ENCODE assay signal across 24 cellular contexts in genomic region chr16:87216824-87217205, GRCh38.
DNase-seq lines count a peak whose midpoint lies in the region; ATAC-seq, FAIRE-seq and TF ChIP-seq lines count a peak whose summit lies in the region.
"Had no signal": no experiment of that assay in that cellular context is flagged by ENCODE, and none has a peak within 500 bp of the region (broad histone marks: within the 10 kb centered on the region; RNA-seq: fewer than 3 reads in every experiment).

No MANE protein-coding gene starts in this region.

- H3K9me3 ChIP-seq in astrocyte (ENCODE audit: insufficient read depth, low read depth, low read length) (no peaks in the 10 kb centered on the region), left lung (no peaks in the 10 kb centered on the region)
- H3K9me3 ChIP-seq: adrenal gland, pancreas, SJCRH30 had no signal

- H3K27me3 ChIP-seq in astrocyte (ENCODE audit: insufficient read depth, low read length) = no peaks in the 10 kb centered on the region
- H3K27me3 ChIP-seq in left lung = peaks cover 0 to 15% of the 10 kb centered on the region in 2 donors
- H3K27me3 ChIP-seq: adrenal gland, pancreas, SJCRH30 had no signal

- TF ChIP-seq CTCF in astrocyte (IDR thresholded peaks at IDR 0.05; ENCODE audit: insufficient read depth, low read depth, low read length) = no peak
- no peak for TF ChIP-seq CTCF in left lung (IDR thresholded peaks at IDR 0.05)
- TF ChIP-seq CTCF in GM13976 (IDR thresholded peaks at IDR 0.05; ENCODE audit: borderline replicate concordance, control extremely low read depth, extremely low read depth, insufficient read depth, missing control alignments) = no peak

- H3K4me2 ChIP-seq in astrocyte (ENCODE audit: low read length) = peak overlapping the region; percentile 65

- H3K36me3 Mint-ChIP-seq in astrocyte (ENCODE audit: low read depth, unreplicated experiment) = peaks cover 2% of the 10 kb centered on the region
- H3K36me3 Mint-ChIP-seq: CD8-positive, alpha-beta T cell had no signal

- DNase-seq in EL (peak; percentile 60), astrocyte (ENCODE audit: low read depth) (peak; percentile 49), left lung (no peak), GM13976 (ENCODE audit: low spot score) (no peak)
- no peak for DNase-seq in activated CD4-positive, alpha-beta T cell treated with anti-CD3 and anti-CD28 coated beads for 4 hours
- DNase-seq: activated CD4-positive, alpha-beta T cell treated with anti-CD3 and anti-CD28 coated beads, Interleukin-2, amount 50 U/mL, for 48 hours; activated gamma-delta T cell treated with Interleukin-2 at 50 U/mL for 16 hours; adrenal gland; CD8-positive, alpha-beta T cell; DMS79; effector memory CD4-positive, alpha-beta T cell; left ventricle myocardium superior; NCI-H1417; NCI-H774; OCI-M1; pancreas; SJCRH30; stimulated activated CD4-positive, alpha-beta T cell treated with anti-CD3 and anti-CD28 coated beads, Interleukin-12 subunit alpha, Interleukin-12 subunit beta, amount 100 ng/mL, for 4 hours had no signal

- peak overlapping the region; percentile 37 for H2AFZ ChIP-seq in astrocyte (ENCODE audit: low read depth, low read length)

- intact Hi-C loops in left lung (cut with DNase I) = no loop called here

- H3K4me1 ChIP-seq in astrocyte (ENCODE audit: insufficient read depth, low read length) = peaks cover 15% of the 10 kb centered on the region
- H3K4me1 ChIP-seq in left lung = no peaks in the 10 kb centered on the region
- H3K4me1 ChIP-seq: adrenal gland, pancreas, SJCRH30 had no signal

- no peak overlapping the region for H3K4me3 Mint-ChIP-seq in astrocyte (ENCODE audit: unreplicated experiment)
- H3K4me3 Mint-ChIP-seq: CD8-positive, alpha-beta T cell; central memory CD8-positive, alpha-beta T cell; T-helper 1 cell treated with Interleukin-12 subunit alpha and Interleukin-12 subunit beta and Interleukin-4 antibody, amounts not matched to agents 30 μg/mL and 1 μg/mL, for 36 hours had no signal

- no peak overlapping the region for H3K27ac Mint-ChIP-seq in astrocyte (ENCODE audit: unreplicated experiment)
- H3K27ac Mint-ChIP-seq: CD8-positive, alpha-beta T cell; T-helper 1 cell treated with Interleukin-12 subunit alpha and Interleukin-12 subunit beta and Interleukin-4 antibody, amounts not matched to agents 30 μg/mL and 1 μg/mL, for 36 hours had no signal

- H3K27me3 Mint-ChIP-seq in astrocyte (ENCODE audit: low read depth, unreplicated experiment) = peaks cover 14% of the 10 kb centered on the region
- H3K27me3 Mint-ChIP-seq: central memory CD8-positive, alpha-beta T cell had no signal

- no peaks in the 10 kb centered on the region for H3K79me2 ChIP-seq in astrocyte (ENCODE audit: insufficient read depth, low read length)

- no peaks in the 10 kb centered on the region for H4K20me1 ChIP-seq in astrocyte (ENCODE audit: insufficient read depth, low read length)

- peaks cover 6% of the 10 kb centered on the region for H3K9me3 Mint-ChIP-seq in astrocyte (ENCODE audit: unreplicated experiment)
- H3K9me3 Mint-ChIP-seq: CD8-positive, alpha-beta T cell; central memory CD8-positive, alpha-beta T cell; T-helper 1 cell treated with Interleukin-12 subunit alpha and Interleukin-12 subunit beta and Interleukin-4 antibody, amounts not matched to agents 30 μg/mL and 1 μg/mL, for 36 hours had no signal

- H3K27ac ChIP-seq in astrocyte (ENCODE audit: low read depth, low read length) (peak overlapping the region; percentile 11), left lung (peak overlapping the region in 1 of 2 donors; percentile 48), skin epidermis (peak overlapping the region in 11 of 21 experiments; percentile 15 to 80 (median 44))
- H3K27ac ChIP-seq: adrenal gland, pancreas, SJCRH30, VCaP had no signal

- H3K4me3 ChIP-seq in astrocyte (ENCODE audit: insufficient read depth, low read depth, low read length) = no peak overlapping the region
- H3K4me3 ChIP-seq in left lung = peak overlapping the region in 1 of 2 donors; percentile 9
- peak overlapping the region in 1 of 7 experiments; percentile 21 for H3K4me3 ChIP-seq in skin epidermis
- H3K4me3 ChIP-seq: adrenal gland, pancreas, SJCRH30 had no signal

- in situ Hi-C loops in GM13976 (cut with MboI; ENCODE audit: low sequenced_read_pairs, unreplicated experiment) = no loop called here

- H3K4me1 Mint-ChIP-seq in astrocyte (ENCODE audit: low read depth, unreplicated experiment) = no peaks in the 10 kb centered on the region
- H3K4me1 Mint-ChIP-seq: central memory CD8-positive, alpha-beta T cell had no signal

- no peak for FAIRE-seq in astrocyte (lab: Jason Lieb, UNC)
- FAIRE-seq: pancreas had no signal

- peak overlapping the region; percentile 14 for H3K9ac ChIP-seq in astrocyte (ENCODE audit: low read length)

- H3K36me3 ChIP-seq in astrocyte (ENCODE audit: insufficient read depth, low read length) = no peaks in the 10 kb centered on the region
- no peaks in the 10 kb centered on the region for H3K36me3 ChIP-seq in left lung
- H3K36me3 ChIP-seq: adrenal gland, pancreas, SJCRH30 had no signal

- ATAC-seq in left lung (peak; percentile 95), HG03565 (IDR thresholded peaks at IDR 0.05; ENCODE audit: unreplicated experiment) (no peak), GM21786 (IDR thresholded peaks at IDR 0.05; ENCODE audit: unreplicated experiment) (no peak)
- ATAC-seq: CD8-positive, alpha-beta T cell; left ventricle myocardium superior had no signal

Comparison
In these comparisons a context has a peak if more than half of its experiments do, and no peak if none do; other contexts are left out.
1. DNase-seq: peak in EL (single experiment) and astrocyte (single experiment); none in left lung (0 of 2), GM13976 (single experiment) and activated CD4-positive, alpha-beta T cell treated with anti-CD3 and anti-CD28 coated beads for 4 hours (0 of 2).